1 cellular context compared by ENCODE assay signal in the genomic region with DNA sequence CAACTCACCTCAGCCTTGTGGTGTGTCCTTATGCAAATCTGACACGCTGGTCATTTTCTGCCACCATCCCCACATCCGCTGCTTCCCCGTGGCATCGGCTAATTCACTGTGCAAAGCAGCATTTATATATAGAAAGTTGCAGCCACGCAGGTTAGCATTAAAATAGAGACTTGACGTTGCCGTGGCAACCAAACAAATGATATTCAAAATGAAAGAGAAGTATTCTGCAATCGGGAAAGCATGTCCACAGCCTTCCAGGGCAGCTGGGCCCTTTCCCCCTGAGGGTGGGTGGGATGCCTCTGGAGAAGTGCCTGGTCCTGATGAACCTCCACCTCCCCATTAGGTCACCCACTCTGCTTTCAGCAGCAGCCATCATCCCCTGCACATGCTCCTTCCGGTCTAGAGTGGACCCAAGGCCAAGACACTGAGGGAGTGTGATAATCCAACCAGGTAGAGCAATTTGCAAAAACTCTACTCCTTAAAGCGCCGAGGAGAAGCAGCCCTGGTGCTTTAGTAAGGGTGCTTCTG.
TF ChIP-seq lines count a peak whose summit lies in the region.

No MANE protein-coding gene starts in this region.

TF ChIP-seq in GM12878, 131 proteins besides CTCF, POLR2A, EP300 and RAD21 (continued from another document):
- TF ChIP-seq, protein P1, sequence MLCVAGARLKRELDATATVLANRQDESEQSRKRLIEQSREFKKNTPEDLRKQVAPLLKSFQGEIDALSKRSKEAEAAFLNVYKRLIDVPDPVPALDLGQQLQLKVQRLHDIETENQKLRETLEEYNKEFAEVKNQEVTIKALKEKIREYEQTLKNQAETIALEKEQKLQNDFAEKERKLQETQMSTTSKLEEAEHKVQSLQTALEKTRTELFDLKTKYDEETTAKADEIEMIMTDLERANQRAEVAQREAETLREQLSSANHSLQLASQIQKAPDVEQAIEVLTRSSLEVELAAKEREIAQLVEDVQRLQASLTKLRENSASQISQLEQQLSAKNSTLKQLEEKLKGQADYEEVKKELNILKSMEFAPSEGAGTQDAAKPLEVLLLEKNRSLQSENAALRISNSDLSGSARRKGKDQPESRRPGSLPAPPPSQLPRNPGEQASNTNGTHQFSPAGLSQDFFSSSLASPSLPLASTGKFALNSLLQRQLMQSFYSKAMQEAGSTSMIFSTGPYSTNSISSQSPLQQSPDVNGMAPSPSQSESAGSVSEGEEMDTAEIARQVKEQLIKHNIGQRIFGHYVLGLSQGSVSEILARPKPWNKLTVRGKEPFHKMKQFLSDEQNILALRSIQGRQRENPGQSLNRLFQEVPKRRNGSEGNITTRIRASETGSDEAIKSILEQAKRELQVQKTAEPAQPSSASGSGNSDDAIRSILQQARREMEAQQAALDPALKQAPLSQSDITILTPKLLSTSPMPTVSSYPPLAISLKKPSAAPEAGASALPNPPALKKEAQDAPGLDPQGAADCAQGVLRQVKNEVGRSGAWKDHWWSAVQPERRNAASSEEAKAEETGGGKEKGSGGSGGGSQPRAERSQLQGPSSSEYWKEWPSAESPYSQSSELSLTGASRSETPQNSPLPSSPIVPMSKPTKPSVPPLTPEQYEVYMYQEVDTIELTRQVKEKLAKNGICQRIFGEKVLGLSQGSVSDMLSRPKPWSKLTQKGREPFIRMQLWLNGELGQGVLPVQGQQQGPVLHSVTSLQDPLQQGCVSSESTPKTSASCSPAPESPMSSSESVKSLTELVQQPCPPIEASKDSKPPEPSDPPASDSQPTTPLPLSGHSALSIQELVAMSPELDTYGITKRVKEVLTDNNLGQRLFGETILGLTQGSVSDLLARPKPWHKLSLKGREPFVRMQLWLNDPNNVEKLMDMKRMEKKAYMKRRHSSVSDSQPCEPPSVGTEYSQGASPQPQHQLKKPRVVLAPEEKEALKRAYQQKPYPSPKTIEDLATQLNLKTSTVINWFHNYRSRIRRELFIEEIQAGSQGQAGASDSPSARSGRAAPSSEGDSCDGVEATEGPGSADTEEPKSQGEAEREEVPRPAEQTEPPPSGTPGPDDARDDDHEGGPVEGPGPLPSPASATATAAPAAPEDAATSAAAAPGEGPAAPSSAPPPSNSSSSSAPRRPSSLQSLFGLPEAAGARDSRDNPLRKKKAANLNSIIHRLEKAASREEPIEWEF (IDR thresholded peaks at IDR 0.05; ENCODE audit: insufficient replicate concordance, low read depth, low read length), result no peak
- no peak for TF ChIP-seq HDAC6 (IDR thresholded peaks at IDR 0.05; ENCODE audit: unreplicated experiment)
- no peak for TF ChIP-seq PKNOX1 (IDR thresholded peaks at IDR 0.05)
- TF ChIP-seq IRF4 (IDR thresholded peaks at IDR 0.05; ENCODE audit: low read depth, low read length), result 0 out of 2 replicates have a peak, but pooled peaks have one; percentile 47
- TF ChIP-seq IKZF2 (IDR thresholded peaks at IDR 0.05), result peak; percentile 75 to 79
- TF ChIP-seq JUND (IDR thresholded peaks at IDR 0.05; ENCODE audit: low read depth, low read length), result no peak
- peak; percentile 30; the same call in 1 of the 2 replicates for TF ChIP-seq CREM (IDR thresholded peaks at IDR 0.05; ENCODE audit: low read depth)
- TF ChIP-seq SMAD5 (IDR thresholded peaks at IDR 0.05; ENCODE audit: low read depth), result no peak
- no peak for TF ChIP-seq SUZ12 (IDR thresholded peaks at IDR 0.05; ENCODE audit: unreplicated experiment)
- TF ChIP-seq BACH1 (IDR thresholded peaks at IDR 0.05; ENCODE audit: borderline replicate concordance), result no peak
- no peak for TF ChIP-seq SPI1 (IDR thresholded peaks at IDR 0.05; ENCODE audit: borderline replicate concordance, insufficient read depth, low read depth, low read length)
- TF ChIP-seq ZBTB11 (CRISPR knock-in tag; IDR thresholded peaks at IDR 0.05), result no peak
- no peak for TF ChIP-seq NFYA (IDR thresholded peaks at IDR 0.05; ENCODE audit: borderline replicate concordance, low read depth, low read length)
- no peak for TF ChIP-seq POLR2AphosphoS2 (IDR thresholded peaks at IDR 0.05; ENCODE audit: low read depth, low read length)
- TF ChIP-seq TBL1XR1 (IDR thresholded peaks at IDR 0.05; ENCODE audit: low read depth, low read length), result peak; percentile 84; the same call in 1 of the 2 replicates
- TF ChIP-seq ATF7 (IDR thresholded peaks at IDR 0.05; ENCODE audit: low read depth), result peak; percentile 45
- TF ChIP-seq PAX5 (IDR thresholded peaks at IDR 0.05; ENCODE audit: borderline replicate concordance, low read depth, low read length), result peak; percentile 40; the same call in 1 of the 2 replicates
- TF ChIP-seq MXI1 (IDR thresholded peaks at IDR 0.05; ENCODE audit: low read depth, low read length), result 0 out of 2 replicates have a peak, but pooled peaks have one; percentile 30
- no peak for TF ChIP-seq CBX3 (IDR thresholded peaks at IDR 0.05; ENCODE audit: borderline replicate concordance, low read depth)
- TF ChIP-seq SUPT20H (IDR thresholded peaks at IDR 0.05; ENCODE audit: borderline replicate concordance, control insufficient read depth, low read depth, low read length), result no peak
- TF ChIP-seq JUNB (IDR thresholded peaks at IDR 0.05), result peak; percentile 66
- no peak for TF ChIP-seq REST (IDR thresholded peaks at IDR 0.05; ENCODE audit: low read depth, low read length)
- no peak for TF ChIP-seq ZZZ3 (IDR thresholded peaks at IDR 0.05; ENCODE audit: control insufficient read depth, insufficient read length, low read depth)
- no peak for TF ChIP-seq ZNF24 (IDR thresholded peaks at IDR 0.05)
- TF ChIP-seq NBN (IDR thresholded peaks at IDR 0.05), result no peak
- TF ChIP-seq PAX8 (IDR thresholded peaks at IDR 0.05), result no peak
- no peak for TF ChIP-seq ZSCAN29 (IDR thresholded peaks at IDR 0.05)
- no peak for TF ChIP-seq MYB (IDR thresholded peaks at IDR 0.05; ENCODE audit: borderline replicate concordance, low read depth, low read length)
- no peak for TF ChIP-seq KLF5 (IDR thresholded peaks at IDR 0.05; ENCODE audit: partially characterized antibody)
- TF ChIP-seq RBBP5 (conservative IDR thresholded peaks at IDR 0.05), result no peak
- no peak for TF ChIP-seq KAT2A (conservative IDR thresholded peaks at IDR 0.05; ENCODE audit: control insufficient read depth, low read depth, low read length)
- TF ChIP-seq RUNX3 (IDR thresholded peaks at IDR 0.05; ENCODE audit: low read length), result peak; percentile 85
- no peak for TF ChIP-seq YY1 (IDR thresholded peaks at IDR 0.05; ENCODE audit: low read depth, low read length)
- TF ChIP-seq NR2C1 (IDR thresholded peaks at IDR 0.05), result no peak
- TF ChIP-seq NFIC (IDR thresholded peaks at IDR 0.05; ENCODE audit: low read depth, low read length), result peak; percentile 61; the same call in 1 of the 2 replicates
- TF ChIP-seq, protein P2, sequence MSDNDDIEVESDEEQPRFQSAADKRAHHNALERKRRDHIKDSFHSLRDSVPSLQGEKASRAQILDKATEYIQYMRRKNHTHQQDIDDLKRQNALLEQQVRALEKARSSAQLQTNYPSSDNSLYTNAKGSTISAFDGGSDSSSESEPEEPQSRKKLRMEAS (IDR thresholded peaks at IDR 0.05; ENCODE audit: low read depth, low read length), result no peak
- no peak for TF ChIP-seq SMARCA5 (IDR thresholded peaks at IDR 0.05)
- 0 out of 2 replicates have a peak, but pooled peaks have one; percentile 33 for TF ChIP-seq CBFB (IDR thresholded peaks at IDR 0.05; ENCODE audit: low read depth)
- TF ChIP-seq PML (IDR thresholded peaks at IDR 0.05; ENCODE audit: low read length), result no peak
- TF ChIP-seq BRCA1 (IDR thresholded peaks at IDR 0.05; ENCODE audit: low read depth, low read length), result no peak
- TF ChIP-seq FOS (IDR thresholded peaks at IDR 0.05; ENCODE audit: borderline replicate concordance, extremely low read depth, insufficient read length), result no peak
- TF ChIP-seq, protein P3, sequence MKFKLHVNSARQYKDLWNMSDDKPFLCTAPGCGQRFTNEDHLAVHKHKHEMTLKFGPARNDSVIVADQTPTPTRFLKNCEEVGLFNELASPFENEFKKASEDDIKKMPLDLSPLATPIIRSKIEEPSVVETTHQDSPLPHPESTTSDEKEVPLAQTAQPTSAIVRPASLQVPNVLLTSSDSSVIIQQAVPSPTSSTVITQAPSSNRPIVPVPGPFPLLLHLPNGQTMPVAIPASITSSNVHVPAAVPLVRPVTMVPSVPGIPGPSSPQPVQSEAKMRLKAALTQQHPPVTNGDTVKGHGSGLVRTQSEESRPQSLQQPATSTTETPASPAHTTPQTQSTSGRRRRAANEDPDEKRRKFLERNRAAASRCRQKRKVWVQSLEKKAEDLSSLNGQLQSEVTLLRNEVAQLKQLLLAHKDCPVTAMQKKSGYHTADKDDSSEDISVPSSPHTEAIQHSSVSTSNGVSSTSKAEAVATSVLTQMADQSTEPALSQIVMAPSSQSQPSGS (IDR thresholded peaks at IDR 0.05; ENCODE audit: low read length), result no peak
- TF ChIP-seq EZH2 (IDR thresholded peaks at IDR 0.05; ENCODE audit: borderline replicate concordance, control insufficient read depth, low read depth, low read length), result no peak
- TF ChIP-seq MTA3 (IDR thresholded peaks at IDR 0.05; ENCODE audit: borderline replicate concordance, low read length), result no peak
- peak; percentile 74 for TF ChIP-seq IKZF1 (conservative IDR thresholded peaks at IDR 0.05)
